18 cellular contexts compared by ENCODE assay signal in genomic region chr16:917591-918061, GRCh38. TPM values are rescaled to one million over a fixed set of nuclear protein-coding genes. Genes with fewer than 3 reads are reported as not detected.
DNase-seq lines count a peak whose midpoint lies in the region; ATAC-seq and TF ChIP-seq lines count a peak whose summit lies in the region.
"Had no signal": no experiment of that assay in that cellular context is flagged by ENCODE, and none has a peak within 500 bp of the region (broad histone marks: within the 10 kb centered on the region; RNA-seq: fewer than 3 reads in every experiment).

No MANE protein-coding gene starts in this region.

- DNase-seq in BE2C = peak; percentile 9
- DNase-seq in CD14-positive monocyte (ENCODE audit: low spot score) = peak; percentile 36
- peak in 1 of 3 donors; percentile 27 for DNase-seq in mucosa of descending colon
- no peak for DNase-seq in NCI-H510A (lab: John Stamatoyannopoulos, UW)
- DNase-seq in effector CD8-positive, alpha-beta T cell (lab: John Stamatoyannopoulos, UW) = no peak
- DNase-seq: GF-D8, NCI-H1048, NCI-H1694, NCI-H2227 treated with DMSO at 0.1 percent for 48 hours, SHP77 treated with DMSO at 0.1 percent for 48 hours had no signal

- H3K4me1 ChIP-seq in BE2C (peaks cover 15% of the 10 kb centered on the region), mucosa of descending colon (ENCODE audit: low read depth) (no peaks in the 10 kb centered on the region), parathyroid adenoma (no peaks in the 10 kb centered on the region)

- H3K9me3 Mint-ChIP-seq in CD14-positive monocyte = peaks cover 2 to 28% (median 14%) of the 10 kb centered on the region in 7 donors
- H3K9me3 Mint-ChIP-seq: CD8-positive, alpha-beta memory T cell; IgD-negative memory B cell had no signal

- H3K9ac ChIP-seq in parathyroid adenoma = no peak overlapping the region
- H3K9ac ChIP-seq: KMS-11 had no signal

- ATAC-seq in mucosa of descending colon = peak; percentile 4
- ATAC-seq in HG02610 (IDR thresholded peaks at IDR 0.05; ENCODE audit: unreplicated experiment) = no peak
- ATAC-seq: HCT116 had no signal

- peak overlapping the region; percentile 34 for H3K27ac ChIP-seq in parathyroid adenoma
- H3K27ac ChIP-seq: C4-2B, HL-60, KMS-11 had no signal

- peaks cover 0 to 4% (median 0%) of the 10 kb centered on the region in 3 donors for H3K27me3 Mint-ChIP-seq in CD14-positive monocyte (ENCODE audit: low read depth in 3 of 3)
- H3K27me3 Mint-ChIP-seq: CD8-positive, alpha-beta memory T cell; IgD-negative memory B cell had no signal

- peaks cover 7 to 8% of the 10 kb centered on the region in 2 donors for H3K36me3 Mint-ChIP-seq in CD14-positive monocyte
- H3K36me3 Mint-ChIP-seq: IgD-negative memory B cell had no signal

- H3K9me3 ChIP-seq in BE2C (no peaks in the 10 kb centered on the region), mucosa of descending colon (no peaks in the 10 kb centered on the region), parathyroid adenoma (ENCODE audit: control insufficient read depth, low read length) (no peaks in the 10 kb centered on the region)

- H3K36me3 ChIP-seq in BE2C (no peaks in the 10 kb centered on the region), mucosa of descending colon (ENCODE audit: low read depth) (no peaks in the 10 kb centered on the region), parathyroid adenoma (ENCODE audit: control insufficient read depth, insufficient read depth, low read length) (no peaks in the 10 kb centered on the region)

- H2AFZ ChIP-seq in parathyroid adenoma = peak overlapping the region; percentile 51

- H3K27ac Mint-ChIP-seq in CD14-positive monocyte = peak overlapping the region in 1 of 7 donors; percentile 46
- H3K27ac Mint-ChIP-seq: CD8-positive, alpha-beta memory T cell had no signal

- TF ChIP-seq CTCF in BE2C (IDR thresholded peaks at IDR 0.05; ENCODE audit: low read depth, low read length) (no peak), CD14-positive monocyte (IDR thresholded peaks at IDR 0.05) (no peak), mucosa of descending colon (IDR thresholded peaks at IDR 0.05) (no peak), parathyroid adenoma (IDR thresholded peaks at IDR 0.05) (no peak)

- H3K4me1 Mint-ChIP-seq in CD14-positive monocyte = no peaks in the 10 kb centered on the region

- no peaks in the 10 kb centered on the region for H3K79me2 ChIP-seq in parathyroid adenoma

- H3K27me3 ChIP-seq in BE2C (no peaks in the 10 kb centered on the region), parathyroid adenoma (ENCODE audit: control insufficient read depth, insufficient read depth, low read length) (no peaks in the 10 kb centered on the region)

- no peak overlapping the region for H3K4me3 ChIP-seq in BE2C (ENCODE audit: low read depth, low read length)
- no peak overlapping the region for H3K4me3 ChIP-seq in mucosa of descending colon
- H3K4me3 ChIP-seq in parathyroid adenoma (ENCODE audit: low read depth, low read length) = no peak overlapping the region

- no peak overlapping the region for H3K4me2 ChIP-seq in parathyroid adenoma (ENCODE audit: low read length)
- H3K4me2 ChIP-seq: KMS-11 had no signal

- no peak overlapping the region for H3K4me3 Mint-ChIP-seq in CD14-positive monocyte
- H3K4me3 Mint-ChIP-seq: CD8-positive, alpha-beta memory T cell; IgD-negative memory B cell had no signal

- intact Hi-C loops in CD14-positive monocyte (cut with micrococcal nuclease) = no loop called here
- intact Hi-C loops in mucosa of descending colon (cut with DNase I, micrococcal nuclease) = no loop called here

RNA-seq across cellular contexts. Expression of gene LMF1, which starts 53.2 kb away (rescaled TPM):
- polyA plus RNA-seq in BE2C (2012; ENCODE audit: insufficient read depth, insufficient read length, low read depth) = 4.3 TPM
- polyA plus RNA-seq in CD14-positive monocyte = 10 to 100 TPM in 1 of 2 donors, 1 to 10 TPM in 1; 5.9 to 10.6 TPM
- 10 to 100 TPM; 16.4 to 26.5 (median 25.1) TPM for total RNA-seq in mucosa of descending colon

Comparison
In these comparisons a context has a peak if more than half of its experiments do, and no peak if none do; other contexts are left out.
1. DNase-seq: peak in BE2C (single experiment) and CD14-positive monocyte (single experiment); none in NCI-H510A (single experiment) and effector CD8-positive, alpha-beta T cell (single experiment).